ENCODE assay signal across 2 cellular contexts in genomic region chr2:170292415-170292814, GRCh38.
TF ChIP-seq lines count a peak whose summit lies in the region.

No MANE protein-coding gene starts in this region.

TF ChIP-seq in HepG2, 621 proteins besides CTCF, POLR2A, EP300 and RAD21:
- TF ChIP-seq STAG1 (CRISPR knock-in tag; IDR thresholded peaks at IDR 0.05) (0 out of 2 replicates have a peak, but pooled peaks have one; percentile 5), MBD4 (IDR thresholded peaks at IDR 0.05; ENCODE audit: borderline replicate concordance, low read length) (no peak), SMC3 (IDR thresholded peaks at IDR 0.05; ENCODE audit: low read length) (0 out of 2 replicates have a peak, but pooled peaks have one; percentile 3)
- TF ChIP-seq, protein P1, sequence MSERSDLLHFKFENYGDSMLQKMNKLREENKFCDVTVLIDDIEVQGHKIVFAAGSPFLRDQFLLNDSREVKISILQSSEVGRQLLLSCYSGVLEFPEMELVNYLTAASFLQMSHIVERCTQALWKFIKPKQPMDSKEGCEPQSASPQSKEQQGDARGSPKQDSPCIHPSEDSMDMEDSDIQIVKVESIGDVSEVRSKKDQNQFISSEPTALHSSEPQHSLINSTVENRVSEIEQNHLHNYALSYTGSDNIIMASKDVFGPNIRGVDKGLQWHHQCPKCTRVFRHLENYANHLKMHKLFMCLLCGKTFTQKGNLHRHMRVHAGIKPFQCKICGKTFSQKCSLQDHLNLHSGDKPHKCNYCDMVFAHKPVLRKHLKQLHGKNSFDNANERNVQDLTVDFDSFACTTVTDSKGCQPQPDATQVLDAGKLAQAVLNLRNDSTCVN (CRISPR knock-in tag; IDR thresholded peaks at IDR 0.05; ENCODE audit: borderline replicate concordance): no peak

TF ChIP-seq in H1, 55 proteins besides CTCF, POLR2A, EP300 and RAD21:
- TF ChIP-seq SIN3A (conservative IDR thresholded peaks at IDR 0.05 in 1 of 2, IDR thresholded peaks at IDR 0.05 in 1 of 2; ENCODE audit: low read depth in 1 of 2, low read length in 2 of 2) (no peak), KDM1A (IDR thresholded peaks at IDR 0.05; ENCODE audit: borderline replicate concordance, low read length) (no peak), RFX5 (IDR thresholded peaks at IDR 0.05; ENCODE audit: borderline replicate concordance, low read depth, low read length) (no peak), SRF (IDR thresholded peaks at IDR 0.05; ENCODE audit: low read depth, low read length) (no peak), CBX5 (IDR thresholded peaks at IDR 0.05; ENCODE audit: low read depth, low read length) (no peak), SIRT6 (IDR thresholded peaks at IDR 0.05; ENCODE audit: low read length) (no peak), YY1 (IDR thresholded peaks at IDR 0.05; ENCODE audit: low read depth, low read length) (no peak), BCL11A (IDR thresholded peaks at IDR 0.05; ENCODE audit: low read depth in 2 of 2, low read length in 2 of 2) (no peak), CHD7 (IDR thresholded peaks at IDR 0.05; ENCODE audit: insufficient replicate concordance, low read length) (no peak), ZNF274 (IDR thresholded peaks at IDR 0.05; ENCODE audit: borderline replicate concordance, extremely low read depth, low read length) (no peak), POU5F1 (IDR thresholded peaks at IDR 0.05; ENCODE audit: low read depth, low read length) (no peak), JUN (IDR thresholded peaks at IDR 0.05; ENCODE audit: low read depth, low read length) (no peak), CHD2 (IDR thresholded peaks at IDR 0.05; ENCODE audit: low read length) (no peak), SP1 (IDR thresholded peaks at IDR 0.05; ENCODE audit: low read depth, low read length) (no peak)
- TF ChIP-seq, protein P2, sequence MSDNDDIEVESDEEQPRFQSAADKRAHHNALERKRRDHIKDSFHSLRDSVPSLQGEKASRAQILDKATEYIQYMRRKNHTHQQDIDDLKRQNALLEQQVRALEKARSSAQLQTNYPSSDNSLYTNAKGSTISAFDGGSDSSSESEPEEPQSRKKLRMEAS (IDR thresholded peaks at IDR 0.05): no peak
